Comparison of ENCODE assay signal across 33 cellular contexts in the genomic region with DNA sequence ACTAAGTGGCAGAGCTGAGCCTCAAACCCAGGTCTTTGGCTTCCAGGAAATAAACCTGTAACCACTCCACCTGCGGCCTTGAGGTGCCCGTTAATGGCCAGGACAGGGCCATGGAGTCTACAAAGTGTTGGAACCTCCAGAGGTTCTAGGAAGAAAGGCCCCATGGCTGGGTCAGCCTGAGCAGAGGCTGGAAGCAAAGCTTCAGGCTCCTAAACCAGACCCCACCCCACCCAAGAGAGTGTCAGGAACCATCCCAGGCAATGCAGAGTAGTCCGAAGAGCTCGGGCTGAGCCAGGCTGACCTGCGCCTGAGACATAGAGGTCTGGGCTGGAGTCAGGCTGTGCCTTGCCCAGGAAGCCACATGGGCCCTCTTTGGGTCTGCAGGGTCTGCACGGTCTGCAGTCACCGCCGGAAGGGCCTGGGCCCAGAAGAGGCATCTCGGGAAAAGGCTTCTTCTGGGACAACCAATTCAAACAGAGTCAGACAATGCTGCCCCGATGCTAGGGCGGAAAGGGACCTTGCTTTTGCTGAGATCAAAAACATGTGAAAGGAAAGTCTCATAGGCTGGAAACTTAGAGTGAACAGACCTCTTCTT. TPM values are rescaled to one million over a fixed set of nuclear protein-coding genes. Genes with fewer than 3 reads are reported as not detected.
"Had no signal": no experiment of that assay in that cellular context is flagged by ENCODE, and none has a peak within 500 bp of the region (broad histone marks: within the 10 kb centered on the region; RNA-seq: fewer than 3 reads in every experiment).

No MANE protein-coding gene starts in this region.

- H3K27ac ChIP-seq: dorsolateral prefrontal cortex, epithelial cell of prostate, gastrocnemius medialis, neutrophil, parathyroid adenoma, prostate gland, right atrium auricular region, stomach, tibial artery, upper lobe of left lung, uterus had no signal

- H3K36me3 ChIP-seq: gastrocnemius medialis, neutrophil, prostate gland, right atrium auricular region, stomach, tibial artery, upper lobe of left lung, uterus had no signal

- H2AFZ ChIP-seq: parathyroid adenoma had no signal

- H3K4me2 ChIP-seq: smooth muscle cell had no signal

- H3K4me3 ChIP-seq: dorsolateral prefrontal cortex, gastrocnemius medialis, prostate gland, right atrium auricular region, smooth muscle cell, stomach, tibial artery, upper lobe of left lung, uterus had no signal

- H3K9me3 Mint-ChIP-seq: natural killer cell; stimulated activated effector memory CD8-positive, alpha-beta T cell treated with anti-CD3 and anti-CD28 coated beads, Interleukin-12 subunit alpha, Interleukin-12 subunit beta, amount 100 ng/mL, for 72 hours had no signal

- H3K9ac ChIP-seq: parathyroid adenoma had no signal

- H3K9me3 ChIP-seq: gastrocnemius medialis, neutrophil, prostate gland, right atrium auricular region, stomach, tibial artery, upper lobe of left lung, uterus had no signal

- H3K27ac Mint-ChIP-seq: natural killer cell; stimulated activated effector memory CD8-positive, alpha-beta T cell treated with anti-CD3 and anti-CD28 coated beads, Interleukin-12 subunit alpha, Interleukin-12 subunit beta, amount 100 ng/mL, for 72 hours had no signal

- H3K4me1 Mint-ChIP-seq: natural killer cell; stimulated activated effector memory CD8-positive, alpha-beta T cell treated with anti-CD3 and anti-CD28 coated beads, Interleukin-12 subunit alpha, Interleukin-12 subunit beta, amount 100 ng/mL, for 72 hours had no signal

- DNase-seq: cerebellar nuclear complex; effector CD4-positive, alpha-beta T cell; foreskin fibroblast; gastrocnemius medialis; head of caudate nucleus; kidney; mammary epithelial cell; natural killer cell; stimulated activated CD4-positive, alpha-beta T cell treated with anti-CD3 and anti-CD28 coated beads, Interleukin-2, amount 100 ng/mL, for 24 hours; stimulated activated CD4-positive, alpha-beta T cell treated with anti-CD3 and anti-CD28 coated beads, Interleukin-4, amount 100 ng/mL, for 24 hours; stimulated activated naive CD4-positive, alpha-beta T cell treated with Interleukin-2 at 50 U/mL for 16 hours; stomach; uterus had no signal

- H3K4me1 ChIP-seq: gastrocnemius medialis, parathyroid adenoma, prostate gland, tibial artery, upper lobe of left lung, uterus had no signal

- H3K27me3 ChIP-seq: gastrocnemius medialis, right atrium auricular region, upper lobe of left lung, uterus had no signal

- H3K4me3 Mint-ChIP-seq: natural killer cell; stimulated activated effector memory CD8-positive, alpha-beta T cell treated with anti-CD3 and anti-CD28 coated beads, Interleukin-12 subunit alpha, Interleukin-12 subunit beta, amount 100 ng/mL, for 72 hours had no signal

- H3K36me3 Mint-ChIP-seq: natural killer cell; stimulated activated effector memory CD8-positive, alpha-beta T cell treated with anti-CD3 and anti-CD28 coated beads, Interleukin-12 subunit alpha, Interleukin-12 subunit beta, amount 100 ng/mL, for 72 hours had no signal

RNA-seq across cellular contexts. Expression of gene CIB4, which starts 6.4 kb away (rescaled TPM):
- total RNA-seq: esophagus mucosa, gastrocnemius medialis, glomerular endothelial cell, kidney, left lobe of liver, liver, mammary epithelial cell, mesenteric fat pad, mononuclear cell, natural killer cell, osteoblast, right atrium auricular region, sciatic nerve, smooth muscle cell, temporal lobe, upper lobe of left lung had no signal
- polyA plus RNA-seq: liver, mammary epithelial cell, neural cell, smooth muscle cell had no signal

RNA-seq across cellular contexts. Expression of gene KCNK3, which starts 57.8 kb away (rescaled TPM):
- total RNA-seq: natural killer cell, osteoblast had no signal
